13 cellular contexts compared by ENCODE assay signal in genomic region chr2:25241452-25241851, GRCh38.
A peak's percentile ranks its signal among the peaks of the same experiment; 100 is the strongest.
DNase-seq lines count a peak whose midpoint lies in the region; ATAC-seq and TF ChIP-seq lines count a peak whose summit lies in the region.
"Had no signal": no experiment of that assay in that cellular context is flagged by ENCODE, and none has a peak within 500 bp of the region (broad histone marks: within the 10 kb centered on the region; RNA-seq: fewer than 3 reads in every experiment).

No MANE protein-coding gene starts in this region.

- H3K23ac ChIP-seq in IMR-90 (ENCODE audit: low read depth, low read length) = no peak overlapping the region

- no peak overlapping the region for H3K56ac ChIP-seq in IMR-90 (ENCODE audit: extremely low read depth, insufficient read depth, low read length)

- peaks cover 3% of the 10 kb centered on the region; the same call in 1 of the 2 replicates for H3K9me1 ChIP-seq in IMR-90 (ENCODE audit: insufficient read depth, low read length)

- H3K14ac ChIP-seq in IMR-90 (replicated peaks; ENCODE audit: low read depth, low read length) = no peak overlapping the region

- peak overlapping the region; percentile 70 for H3K27ac Mint-ChIP-seq in endothelial cell (ENCODE audit: unreplicated experiment)
- H3K27ac Mint-ChIP-seq: B cell had no signal

- H3K36me3 ChIP-seq in cardiac muscle cell (peaks cover 86% of the 10 kb centered on the region), heart right ventricle (peaks cover 3 to 100% (median 52%) of the 10 kb centered on the region in 9 donors), IMR-90 (ENCODE audit: control insufficient read depth, insufficient read depth, low read length) (peaks cover 79% of the 10 kb centered on the region), stomach smooth muscle (ENCODE audit: control insufficient read depth in 2 of 2, insufficient read depth in 2 of 2, low read length in 2 of 2) (peaks cover 82 to 83% of the 10 kb centered on the region in 2 donors)

- H4K20me1 ChIP-seq in IMR-90 (ENCODE audit: insufficient read depth, low read length) = no peaks in the 10 kb centered on the region; the same call in 1 of the 2 replicates

- no peak for ATAC-seq in heart right ventricle
- no peak for ATAC-seq in IMR-90 (ENCODE audit: low read depth)
- ATAC-seq in HG02870 (IDR thresholded peaks at IDR 0.05; ENCODE audit: unreplicated experiment) = no peak
- ATAC-seq: HCT116 had no signal

- H2BK20ac ChIP-seq in IMR-90 (ENCODE audit: low read depth, low read length) = no peak overlapping the region

- CTCF ChIA-PET in IMR-90 (lab: Yijun Ruan, JAX) = interaction anchor here (1.5 kb wide), 1 partner anchor 13 kb away, joined by 3 read pairs; no protein-coding TSS in a partner anchor

- TF ChIP-seq RAD21 in IMR-90 (IDR thresholded peaks at IDR 0.05; ENCODE audit: low read length) = no peak

- H3K4me3 ChIP-seq in cardiac muscle cell (no peak overlapping the region), heart right ventricle (no peak overlapping the region), IMR-90 (ENCODE audit: insufficient read depth, low read depth, low read length) (no peak overlapping the region), stomach smooth muscle (ENCODE audit: low read length in 2 of 2) (no peak overlapping the region)

- H3K4me2 ChIP-seq in IMR-90 (ENCODE audit: low read depth, low read length) = no peak overlapping the region

- no peak overlapping the region for H2BK120ac ChIP-seq in IMR-90 (ENCODE audit: low read depth, low read length)

- no peak overlapping the region for H4K8ac ChIP-seq in IMR-90 (ENCODE audit: low read depth in 2 of 2, low read length in 2 of 2)

- no peak overlapping the region for H3K18ac ChIP-seq in IMR-90 (ENCODE audit: low read depth, low read length)

- no peak overlapping the region for H3K4ac ChIP-seq in IMR-90 (ENCODE audit: low read depth, low read length)

- no peaks in the 10 kb centered on the region for H3K4me1 Mint-ChIP-seq in endothelial cell (ENCODE audit: unreplicated experiment)
- H3K4me1 Mint-ChIP-seq: B cell had no signal

- H3K9ac ChIP-seq in IMR-90 (ENCODE audit: low read depth, low read length) (no peak overlapping the region), stomach smooth muscle (ENCODE audit: low read length in 2 of 2) (no peak overlapping the region)

- WGBS in heart right ventricle, 2 donors = 98 to 99% methylated on average over 13 of the region's 13 CpGs
- 100% methylated on average over 4 of the region's 13 CpGs; no CpG with 5 or more reads in 1 of the 2 experiments for WGBS in IMR-90 (ENCODE audit: extremely low coverage in 2 of 2, insufficient read length in 1 of 2), 2 experiments

- TF ChIP-seq CTCF in cardiac muscle cell (IDR thresholded peaks at IDR 0.05; ENCODE audit: low read depth, low read length) = no peak
- TF ChIP-seq CTCF in heart right ventricle (IDR thresholded peaks at IDR 0.05) = no peak
- TF ChIP-seq CTCF in IMR-90 (conservative IDR thresholded peaks at IDR 0.05; ENCODE audit: low read depth, low read length) = no peak
- no peak for TF ChIP-seq CTCF in endothelial cell (IDR thresholded peaks at IDR 0.05; ENCODE audit: unreplicated experiment)

- intact Hi-C loops in heart right ventricle (cut with DNase I) = no loop called here
- intact Hi-C loops in IMR-90 (cut with micrococcal nuclease) = no loop called here

- no peak overlapping the region for H2BK15ac ChIP-seq in IMR-90 (ENCODE audit: low read depth, low read length)

- peaks cover 9% of the 10 kb centered on the region for H3K4me1 ChIP-seq in cardiac muscle cell (ENCODE audit: low read depth)
- H3K4me1 ChIP-seq in heart right ventricle = peaks cover 0 to 20% (median 12%) of the 10 kb centered on the region in 9 donors
- H3K4me1 ChIP-seq in IMR-90 (ENCODE audit: control insufficient read depth, insufficient read depth, low read length) = no peaks in the 10 kb centered on the region
- H3K4me1 ChIP-seq in stomach smooth muscle (ENCODE audit: control insufficient read depth, insufficient read depth, low read length) = no peaks in the 10 kb centered on the region

- no peaks in the 10 kb centered on the region for H3K27me3 ChIP-seq in cardiac muscle cell
- no peaks in the 10 kb centered on the region for H3K27me3 ChIP-seq in heart right ventricle
- no peaks in the 10 kb centered on the region for H3K27me3 ChIP-seq in IMR-90 (ENCODE audit: control insufficient read depth, insufficient read depth, low read length)
- H3K27me3 ChIP-seq in stomach smooth muscle (ENCODE audit: control insufficient read depth in 1 of 2, insufficient read depth in 2 of 2, low read length in 2 of 2) = no peaks in the 10 kb centered on the region

- peak overlapping the region; percentile 21 for H2AFZ ChIP-seq in IMR-90 (replicated peaks; ENCODE audit: low read length, poor library complexity)

- H2AK9ac ChIP-seq in IMR-90 (replicated peaks; ENCODE audit: low read depth, low read length, poor library complexity) = no peak overlapping the region

- no peak overlapping the region for H2AK5ac ChIP-seq in IMR-90 (ENCODE audit: low read depth, low read length)

- no peaks in the 10 kb centered on the region for H3K9me3 Mint-ChIP-seq in endothelial cell (ENCODE audit: unreplicated experiment)
- H3K9me3 Mint-ChIP-seq: CD4-positive, alpha-beta T cell had no signal

- TF ChIP-seq POLR2A in IMR-90 (IDR thresholded peaks at IDR 0.05; ENCODE audit: low read depth, low read length) = no peak

- BruUV-seq in IMR-90 (replicated peaks; lab: Mats Ljungman, UMichigan) = no TSS peak

- no peak overlapping the region for H3K4me3 Mint-ChIP-seq in endothelial cell (ENCODE audit: unreplicated experiment)
- H3K4me3 Mint-ChIP-seq: B cell; CD4-positive, alpha-beta T cell had no signal

- no peak overlapping the region for H4K91ac ChIP-seq in IMR-90 (ENCODE audit: insufficient read depth, low read depth, low read length)

- H3K79me1 ChIP-seq in IMR-90 (ENCODE audit: low read depth in 1 of 2, low read length in 2 of 2) = no peaks in the 10 kb centered on the region

- DNase-seq in cardiac muscle cell (ENCODE audit: low read depth in 1 of 2, low spot score in 1 of 2) (no peak), heart right ventricle (no peak), IMR-90 (no peak), endothelial cell (ENCODE audit: low spot score) (no peak), cerebellar cortex (ENCODE audit: low spot score) (no peak)
- DNase-seq: C1 segment of cervical spinal cord; CD4-positive, alpha-beta T cell; DMS79; GDM1 had no signal

- dilution Hi-C loops in IMR-90 (cut with HindIII; ENCODE audit: low sequenced_read_pairs, unreplicated experiment) = no loop called here

- H3K27me3 Mint-ChIP-seq in endothelial cell (ENCODE audit: unreplicated experiment) = peaks cover 10% of the 10 kb centered on the region
- H3K27me3 Mint-ChIP-seq: B cell; CD4-positive, alpha-beta T cell had no signal

- peak overlapping the region; percentile 30 for H3K27ac ChIP-seq in cardiac muscle cell
- H3K27ac ChIP-seq in heart right ventricle = no peak overlapping the region
- H3K27ac ChIP-seq in IMR-90 (ENCODE audit: insufficient read depth, low read length) = no peak overlapping the region
- peak overlapping the region; percentile 31 for H3K27ac ChIP-seq in stomach smooth muscle (ENCODE audit: low read length)

- H3K36me3 Mint-ChIP-seq in endothelial cell (ENCODE audit: low read depth, unreplicated experiment) = peaks cover 48% of the 10 kb centered on the region

- in situ Hi-C loops in IMR-90 (cut with MboI; ENCODE audit: low sequenced_read_pairs) = no loop called here

- no peak overlapping the region for H2BK5ac ChIP-seq in IMR-90 (ENCODE audit: low read depth, low read length, poor library complexity, severe bottlenecking)

- POLR2A ChIA-PET in IMR-90 (lab: Charles Lee; ENCODE audit: unreplicated experiment) = no interaction called here

- H4K5ac ChIP-seq in IMR-90 (ENCODE audit: low read depth, low read length) = no peak overlapping the region

- H3K9me3 ChIP-seq in cardiac muscle cell (ENCODE audit: low read depth) (no peaks in the 10 kb centered on the region), heart right ventricle (no peaks in the 10 kb centered on the region), IMR-90 (ENCODE audit: control insufficient read depth, insufficient read depth, low read length) (no peaks in the 10 kb centered on the region), stomach smooth muscle (ENCODE audit: control insufficient read depth in 2 of 2, low read length in 2 of 2) (no peaks in the 10 kb centered on the region)

TF ChIP-seq in IMR-90, 13 proteins besides CTCF, POLR2A, EP300 and RAD21:
- TF ChIP-seq NFE2L2 (IDR thresholded peaks at IDR 0.05; ENCODE audit: low read depth, low read length) = no peak
- TF ChIP-seq ELK1 (IDR thresholded peaks at IDR 0.05; ENCODE audit: borderline replicate concordance, low read depth, low read length) = no peak
- no peak for TF ChIP-seq MAFK (IDR thresholded peaks at IDR 0.05; ENCODE audit: low read depth, low read length)
- TF ChIP-seq RFX5 (IDR thresholded peaks at IDR 0.05; ENCODE audit: low read depth, low read length) = no peak
TF ChIP-seq in IMR-90: peak in this region for 0.

Comparison
In these comparisons a context has a peak if more than half of its experiments do, and no peak if none do; other contexts are left out.
1. H3K27ac ChIP-seq: peak in cardiac muscle cell (single experiment) and stomach smooth muscle (single experiment); none in heart right ventricle (0 of 10) and IMR-90 (single experiment).